9 cellular contexts compared by ENCODE assay signal in genomic region chr17:57407287-57408063, GRCh38.
DNase-seq lines count a peak whose midpoint lies in the region; ATAC-seq and TF ChIP-seq lines count a peak whose summit lies in the region.
"Had no signal": no experiment of that assay in that cellular context is flagged by ENCODE, and none has a peak within 500 bp of the region (broad histone marks: within the 10 kb centered on the region; RNA-seq: fewer than 3 reads in every experiment).

No MANE protein-coding gene starts in this region.

- TF ChIP-seq CTCF in liver (IDR thresholded peaks at IDR 0.05; ENCODE audit: low read depth, low read length, missing input control), result no peak

- no peak for TF ChIP-seq RAD21 in liver (IDR thresholded peaks at IDR 0.05)

- WGBS in liver, result 78% methylated on average over 9 of the region's 9 CpGs

- DNase-seq in Right ventricle myocardium inferior (ENCODE audit: missing footprints) (peak; percentile 21), Right ventricle myocardium superior (no peak), SHP77 treated with DMSO at 0.1 percent for 48 hours (lab: John Stamatoyannopoulos, UW) (peak; percentile 31), ureter (ENCODE audit: low spot score) (peak; percentile 59), posterior cingulate gyrus (no peak), NCI-H1436 (lab: John Stamatoyannopoulos, UW) (no peak)

- H3K4me1 ChIP-seq in liver (ENCODE audit: control insufficient read depth in 4 of 4, insufficient read depth in 4 of 4, low read length in 3 of 4), result no peaks in the 10 kb centered on the region

- peaks cover 0 to under 1% (median 0%) of the 10 kb centered on the region in 4 donors for H3K36me3 ChIP-seq in liver (ENCODE audit: control insufficient read depth in 4 of 4, insufficient read depth in 3 of 4, low read depth in 1 of 4, low read length in 3 of 4)

- ATAC-seq in Right ventricle myocardium inferior (no peak), Right ventricle myocardium superior (ENCODE audit: poor library complexity) (no peak), HG03432 (IDR thresholded peaks at IDR 0.05; ENCODE audit: unreplicated experiment) (no peak)
- ATAC-seq: gastroesophageal sphincter had no signal

- no peak overlapping the region for H3K27ac ChIP-seq in liver (ENCODE audit: low read depth in 1 of 2, low read length in 2 of 2)

- no peaks in the 10 kb centered on the region for H3K27me3 ChIP-seq in liver (ENCODE audit: control insufficient read depth in 4 of 4, insufficient read depth in 4 of 4, low read length in 3 of 4)
- H3K27me3 ChIP-seq: gastroesophageal sphincter had no signal

- H3K9me3 ChIP-seq in liver (ENCODE audit: control insufficient read depth in 4 of 4, low read length in 3 of 4), result no peaks in the 10 kb centered on the region
- H3K9me3 ChIP-seq: gastroesophageal sphincter had no signal

- intact Hi-C loops in Right ventricle myocardium inferior (cut with DNase I) (no loop called here), Right ventricle myocardium superior (cut with DNase I) (no loop called here), posterior cingulate gyrus (cut with DNase I) (no loop called here)

- no peak overlapping the region for H3K4me3 ChIP-seq in liver (ENCODE audit: low read depth in 1 of 3, low read length in 3 of 3)
- H3K4me3 ChIP-seq: gastroesophageal sphincter had no signal

- H3K9ac ChIP-seq in liver (ENCODE audit: low read depth in 1 of 2, low read length in 2 of 2), result peak overlapping the region in 1 of 2 donors; percentile 22

TF ChIP-seq in liver, 16 proteins besides CTCF, POLR2A, EP300 and RAD21:
- TF ChIP-seq, protein P1, sequence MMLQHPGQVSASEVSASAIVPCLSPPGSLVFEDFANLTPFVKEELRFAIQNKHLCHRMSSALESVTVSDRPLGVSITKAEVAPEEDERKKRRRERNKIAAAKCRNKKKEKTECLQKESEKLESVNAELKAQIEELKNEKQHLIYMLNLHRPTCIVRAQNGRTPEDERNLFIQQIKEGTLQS (IDR thresholded peaks at IDR 0.05), result no peak
- TF ChIP-seq NR2F2 (IDR thresholded peaks at IDR 0.05), result peak; percentile 46

Comparison
In these comparisons a context has a peak if more than half of its experiments do, and no peak if none do; other contexts are left out.
1. DNase-seq: peak in Right ventricle myocardium inferior (single experiment), SHP77 treated with DMSO at 0.1 percent for 48 hours (single experiment) and ureter (single experiment); none in Right ventricle myocardium superior (single experiment), posterior cingulate gyrus (0 of 10) and NCI-H1436 (single experiment).